Comparison of ENCODE assay signal across 8 cellular contexts in the genomic region with DNA sequence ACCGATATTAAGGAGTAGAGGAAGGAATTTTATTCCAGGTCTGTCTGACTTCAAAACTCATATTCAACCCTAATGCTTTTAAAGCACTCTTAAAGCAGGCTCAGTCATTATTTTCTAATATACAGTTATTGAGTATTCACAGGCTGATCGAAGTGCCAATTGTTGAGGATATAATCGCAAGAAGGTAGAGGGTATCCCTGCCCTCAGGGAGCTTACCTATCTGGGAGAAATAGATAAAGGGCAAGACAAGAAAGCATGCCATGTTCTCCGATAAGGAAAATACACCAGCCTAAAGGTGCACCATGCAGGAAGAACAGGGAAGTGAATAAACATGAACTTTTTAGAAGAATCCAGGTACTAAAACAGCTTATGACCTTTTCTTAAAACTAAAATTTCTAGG.
"Had no signal": no experiment of that assay in that cellular context is flagged by ENCODE, and none has a peak within 500 bp of the region (broad histone marks: within the 10 kb centered on the region; RNA-seq: fewer than 3 reads in every experiment).

No MANE protein-coding gene starts in this region.

- H3K4me3 ChIP-seq: GM12878 had no signal

- FAIRE-seq: G401.6, GM12878, GM12891, GM12892, GM18507, GM19239 had no signal

- ATAC-seq: GM12878 had no signal

- DNase-seq: GDM1, GF-D8 had no signal
